9 cellular contexts compared by ENCODE assay signal in genomic region chr6:79070206-79070825, GRCh38. TPM values are rescaled to one million over a fixed set of nuclear protein-coding genes. Genes with fewer than 3 reads are reported as not detected.
DNase-seq lines count a peak whose midpoint lies in the region; ATAC-seq and TF ChIP-seq lines count a peak whose summit lies in the region.
"Had no signal": no experiment of that assay in that cellular context is flagged by ENCODE, and none has a peak within 500 bp of the region (broad histone marks: within the 10 kb centered on the region; RNA-seq: fewer than 3 reads in every experiment).

No MANE protein-coding gene starts in this region.

- H3K4me3 ChIP-seq in HEK293 (ENCODE audit: low read depth, low read length): no peak overlapping the region
- no peak overlapping the region for H3K4me3 ChIP-seq in IMR-90 (ENCODE audit: insufficient read depth, low read depth, low read length)
- no peak overlapping the region for H3K4me3 ChIP-seq in trophoblast cell (ENCODE audit: low read depth, low read length)
- H3K4me3 ChIP-seq in endodermal cell (ENCODE audit: low read length): no peak overlapping the region

- H3K14ac ChIP-seq in IMR-90 (replicated peaks; ENCODE audit: low read depth, low read length) (no peak overlapping the region), trophoblast cell (ENCODE audit: low read length) (no peak overlapping the region)

- CTCF ChIA-PET in HEK293 (lab: Yijun Ruan, JAX) (interaction anchor here (0.5 to 1.4 kb wide), 2 partner anchors 162 to 879 kb away, joined by 3 to 4 read pairs; no protein-coding TSS in a partner anchor), IMR-90 (lab: Yijun Ruan, JAX) (interaction anchor here (0.7 kb wide), 1 partner anchor 1517 kb away, joined by 3 read pairs; no protein-coding TSS in a partner anchor)

- H2AFZ ChIP-seq in IMR-90 (replicated peaks; ENCODE audit: low read length, poor library complexity): no peak overlapping the region
- H2AFZ ChIP-seq in trophoblast cell (ENCODE audit: insufficient read depth, low read length, poor library complexity): no peak overlapping the region

- TF ChIP-seq CTCF in HEK293 (tag by site-specific recombination; IDR thresholded peaks at IDR 0.05) (no peak), IMR-90 (conservative IDR thresholded peaks at IDR 0.05; ENCODE audit: low read depth, low read length) (no peak), endodermal cell (conservative IDR thresholded peaks at IDR 0.05) (no peak)

- no peak overlapping the region for H2BK20ac ChIP-seq in IMR-90 (ENCODE audit: low read depth, low read length)

- 50% methylated on average over 1 of the region's 5 CpGs; no CpG with 5 or more reads in 1 of the 2 experiments for WGBS in IMR-90 (ENCODE audit: extremely low coverage in 2 of 2, insufficient read length in 1 of 2), 2 experiments
- no CpG with 5 or more reads among the region's 5 CpGs for WGBS in trophoblast cell (ENCODE audit: extremely low coverage, insufficient coverage, insufficient read length)
- 91% methylated on average over 1 to 4 of the region's 5 CpGs for WGBS in endodermal cell (ENCODE audit: insufficient coverage in 1 of 2, insufficient read length in 1 of 2), 2 experiments

- H3K23ac ChIP-seq in IMR-90 (ENCODE audit: low read depth, low read length) (0 out of 2 replicates have a peak overlapping the region, but pooled peaks have one; percentile 68), trophoblast cell (ENCODE audit: low read length) (no peak overlapping the region)

- H2BK120ac ChIP-seq in IMR-90 (ENCODE audit: low read depth, low read length) (no peak overlapping the region), trophoblast cell (ENCODE audit: insufficient read depth, low read length, poor library complexity) (no peak overlapping the region)

- no TSS peak for BruUV-seq in IMR-90 (replicated peaks; lab: Mats Ljungman, UMichigan)

- peaks cover 19% of the 10 kb centered on the region for H3K36me3 Mint-ChIP-seq in endodermal cell (ENCODE audit: low read depth)

- H3K4me1 ChIP-seq in HEK293 (ENCODE audit: control insufficient read depth, insufficient read depth, low read length) (peaks cover 4% of the 10 kb centered on the region), IMR-90 (ENCODE audit: control insufficient read depth, insufficient read depth, low read length) (peaks cover 8% of the 10 kb centered on the region), trophoblast cell (ENCODE audit: control insufficient read depth in 1 of 2, insufficient read depth in 2 of 2, low read length in 2 of 2) (no peaks in the 10 kb centered on the region), endodermal cell (ENCODE audit: control insufficient read depth, insufficient read depth, low read length) (peaks cover 4% of the 10 kb centered on the region)

- H3K9me1 ChIP-seq in IMR-90 (ENCODE audit: insufficient read depth, low read length): no peaks in the 10 kb centered on the region; the same call in 1 of the 2 replicates

- in situ Hi-C loops in IMR-90 (cut with MboI; ENCODE audit: low sequenced_read_pairs): no loop called here

- no peak overlapping the region for H4K91ac ChIP-seq in IMR-90 (ENCODE audit: insufficient read depth, low read depth, low read length)
- no peak overlapping the region for H4K91ac ChIP-seq in trophoblast cell (ENCODE audit: low read depth, low read length)

- POLR2A ChIA-PET in HEK293 (lab: Yijun Ruan, JAX) (no interaction called here), IMR-90 (lab: Charles Lee; ENCODE audit: unreplicated experiment) (no interaction called here)

- no peak overlapping the region for H3K4ac ChIP-seq in IMR-90 (ENCODE audit: low read depth, low read length)
- peak overlapping the region; percentile 40 for H3K4ac ChIP-seq in trophoblast cell (ENCODE audit: low read depth, low read length)

- H4K20me1 ChIP-seq in IMR-90 (ENCODE audit: insufficient read depth, low read length): no peaks in the 10 kb centered on the region; the same call in 1 of the 2 replicates

- H3K56ac ChIP-seq in IMR-90 (ENCODE audit: extremely low read depth, insufficient read depth, low read length): no peak overlapping the region

- intact Hi-C loops in IMR-90 (cut with micrococcal nuclease): loop anchor here (5.0 to 10.0 kb wide), 3 partner anchors 38 to 1606 kb away; partner anchors contain the start of gene HTR1B

- no peak overlapping the region for H2BK12ac ChIP-seq in trophoblast cell (ENCODE audit: low read length)

- dilution Hi-C loops in IMR-90 (cut with HindIII; ENCODE audit: low sequenced_read_pairs, unreplicated experiment): no loop called here

- H3K4me2 ChIP-seq in IMR-90 (ENCODE audit: low read depth, low read length): peak overlapping the region; percentile 53
- H3K4me2 ChIP-seq in trophoblast cell (ENCODE audit: low read length): no peak overlapping the region

- no peak overlapping the region for H2BK15ac ChIP-seq in IMR-90 (ENCODE audit: low read depth, low read length)

- H3K36me3 ChIP-seq in HEK293 (ENCODE audit: control insufficient read depth in 2 of 2, insufficient read depth in 1 of 2, low read length in 2 of 2): peaks cover 5 to 19% of the 10 kb centered on the region in 2 experiments
- no peaks in the 10 kb centered on the region for H3K36me3 ChIP-seq in IMR-90 (ENCODE audit: control insufficient read depth, insufficient read depth, low read length)
- H3K36me3 ChIP-seq in trophoblast cell (ENCODE audit: control insufficient read depth in 1 of 2, insufficient read depth in 2 of 2, low read length in 2 of 2): no peaks in the 10 kb centered on the region
- peaks cover 32% of the 10 kb centered on the region for H3K36me3 ChIP-seq in endodermal cell (ENCODE audit: control insufficient read depth, insufficient read depth, low read length)

- H3K9me3 Mint-ChIP-seq in endodermal cell: no peaks in the 10 kb centered on the region

- H2BK5ac ChIP-seq in IMR-90 (ENCODE audit: low read depth, low read length, poor library complexity, severe bottlenecking) (peak overlapping the region; percentile 33), trophoblast cell (ENCODE audit: low read depth, low read length, poor library complexity) (no peak overlapping the region)

- H3K4me1 Mint-ChIP-seq in endodermal cell: peaks cover 21% of the 10 kb centered on the region

- H3K79me2 ChIP-seq in trophoblast cell (ENCODE audit: control insufficient read depth, insufficient read depth, low read length, poor library complexity): no peaks in the 10 kb centered on the region

- H2AK5ac ChIP-seq in IMR-90 (ENCODE audit: low read depth, low read length) (no peak overlapping the region), trophoblast cell (ENCODE audit: low read length) (no peak overlapping the region)

- 0 out of 2 replicates have a peak overlapping the region, but pooled peaks have one; percentile 4 for H3K9ac ChIP-seq in IMR-90 (ENCODE audit: low read depth, low read length)
- H3K9ac ChIP-seq in trophoblast cell (ENCODE audit: low read length): no peak overlapping the region
- no peak overlapping the region for H3K9ac ChIP-seq in endodermal cell (ENCODE audit: extremely low read depth, low read length, poor library complexity, severe bottlenecking)

- H4K12ac ChIP-seq in trophoblast cell (ENCODE audit: low read depth, low read length): no peak overlapping the region

- no peak overlapping the region for H2AK9ac ChIP-seq in IMR-90 (replicated peaks; ENCODE audit: low read depth, low read length, poor library complexity)

- DNase-seq in IMR-90 (peak; percentile 26), trophoblast cell (no peak), endodermal cell (no peak), CD1c-positive myeloid dendritic cell (ENCODE audit: extremely low spot score) (no peak), activated gamma-delta T cell treated with Interleukin-2 at 50 U/mL for 16 hours (no peak)
- DNase-seq: activated CD4-positive, alpha-beta T cell treated with anti-CD3 and anti-CD28 coated beads, Interleukin-2, amount 50 U/mL, for 48 hours; NCI-H510A had no signal

- no peaks in the 10 kb centered on the region for H3K27me3 Mint-ChIP-seq in endodermal cell (ENCODE audit: insufficient read depth)

- H3K79me1 ChIP-seq in IMR-90 (ENCODE audit: low read depth in 1 of 2, low read length in 2 of 2) (peaks cover 19 to 37% of the 10 kb centered on the region in 2 experiments), trophoblast cell (ENCODE audit: low read length) (no peaks in the 10 kb centered on the region)

- no peaks in the 10 kb centered on the region for H3K27me3 ChIP-seq in IMR-90 (ENCODE audit: control insufficient read depth, insufficient read depth, low read length)
- no peaks in the 10 kb centered on the region for H3K27me3 ChIP-seq in trophoblast cell (ENCODE audit: insufficient read depth, low read length)
- H3K27me3 ChIP-seq in endodermal cell (ENCODE audit: control insufficient read depth, insufficient read depth, low read length, poor library complexity, severe bottlenecking): no peaks in the 10 kb centered on the region

- H4K8ac ChIP-seq in IMR-90 (ENCODE audit: low read depth in 2 of 2, low read length in 2 of 2) (no peak overlapping the region), trophoblast cell (ENCODE audit: low read depth, low read length) (no peak overlapping the region)

- no peak overlapping the region for H4K5ac ChIP-seq in IMR-90 (ENCODE audit: low read depth, low read length)

- no peak overlapping the region for H3K27ac Mint-ChIP-seq in endodermal cell

- ATAC-seq in GM18870 (IDR thresholded peaks at IDR 0.05; ENCODE audit: unreplicated experiment) (peak; percentile 79), IMR-90 (ENCODE audit: low read depth) (peak; percentile 40)

- H3K18ac ChIP-seq in IMR-90 (ENCODE audit: low read depth, low read length) (no peak overlapping the region), trophoblast cell (ENCODE audit: low read length) (no peak overlapping the region)

- no peaks in the 10 kb centered on the region for H3K9me3 ChIP-seq in HEK293 (ENCODE audit: control insufficient read depth, insufficient read depth, low read depth, low read length)
- H3K9me3 ChIP-seq in IMR-90 (ENCODE audit: control insufficient read depth, insufficient read depth, low read length): no peaks in the 10 kb centered on the region
- no peaks in the 10 kb centered on the region for H3K9me3 ChIP-seq in trophoblast cell (ENCODE audit: insufficient read depth, low read depth, low read length)
- H3K9me3 ChIP-seq in endodermal cell (ENCODE audit: control insufficient read depth, low read length): no peaks in the 10 kb centered on the region

- no peak overlapping the region for H3K27ac ChIP-seq in HEK293 (ENCODE audit: extremely low read depth, low read depth, low read length)
- H3K27ac ChIP-seq in IMR-90 (ENCODE audit: insufficient read depth, low read length): no peak overlapping the region
- H3K27ac ChIP-seq in trophoblast cell (ENCODE audit: low read depth, low read length): no peak overlapping the region
- H3K27ac ChIP-seq in endodermal cell (ENCODE audit: low read depth, low read length): no peak overlapping the region

- H3K4me3 Mint-ChIP-seq in endodermal cell: no peak overlapping the region

- TF ChIP-seq RAD21 in IMR-90 (IDR thresholded peaks at IDR 0.05; ENCODE audit: low read length): no peak

- no peak for TF ChIP-seq POLR2A in IMR-90 (IDR thresholded peaks at IDR 0.05; ENCODE audit: low read depth, low read length)

RNA-seq across cellular contexts. Expression of gene PHIP, which starts 7.7 kb away (rescaled TPM):
- total RNA-seq in IMR-90 (2012; rRNA removed) (20.4 and 32.2 TPM in 2 replicates), endodermal cell (10 to 100 TPM; 49.8 to 59.7 TPM)
- 2.7 and 3.4 TPM in 2 replicates for polyA plus RNA-seq in IMR-90 (2012; rRNA removed)
- polyA plus RNA-seq in IMR-90 (2012; cell fraction: cytosol; rRNA removed): 0.32 and 0.42 TPM in 2 replicates
- 0.83 and 7.2 TPM in 2 replicates for polyA plus RNA-seq in IMR-90 (2012; cell fraction: nucleus; rRNA removed; ENCODE audit: low replicate concordance)
- polyA plus RNA-seq in trophoblast cell (2013): 16.6 and 17.6 TPM in 2 replicates
- polyA plus RNA-seq in endodermal cell (2013, experiment 1 of 2): 38.1 TPM
- 38.4 TPM for polyA plus RNA-seq in endodermal cell (2013, experiment 2 of 2)
